In the genomic region with DNA sequence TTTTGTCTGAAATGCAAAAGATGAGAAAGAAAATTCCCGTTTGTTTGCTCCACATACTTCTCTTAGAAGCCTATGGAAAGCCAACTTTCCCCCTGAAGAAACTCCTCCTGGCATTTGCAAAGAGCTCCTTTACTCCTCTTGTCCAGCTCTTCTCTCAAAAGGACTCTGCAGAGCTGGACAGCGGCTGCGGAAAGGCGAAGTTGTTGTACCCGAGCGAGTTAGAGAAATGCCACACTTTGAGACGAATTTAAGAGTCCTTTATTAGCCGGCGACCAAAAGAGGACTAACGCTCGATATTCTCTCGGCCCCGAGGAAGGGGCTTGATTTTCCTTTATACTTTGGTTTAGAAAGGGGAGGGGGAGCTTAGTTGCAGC, we compare ENCODE assay signal across 3 cellular contexts.
A peak's percentile ranks its signal among the peaks of the same experiment; 100 is the strongest.
TF ChIP-seq lines count a peak whose summit lies in the region.

No MANE protein-coding gene starts in this region.

TF ChIP-seq in SK-N-SH, 30 proteins besides CTCF, POLR2A, EP300 and RAD21:
- TF ChIP-seq EZH2phosphoT487 (IDR thresholded peaks at IDR 0.05; ENCODE audit: borderline replicate concordance, low read depth) (no peak), REST (IDR thresholded peaks at IDR 0.05; ENCODE audit: low read depth, low read length) (peak; percentile 82)

TF ChIP-seq in SK-N-SH treated with all-trans-retinoic acid at 6 μM for 48 hours, 23 proteins besides CTCF, POLR2A, EP300 and RAD21 (continued from another document):
- TF ChIP-seq SNAI2 (CRISPR knock-in tag; IDR thresholded peaks at IDR 0.05) = no peak
- TF ChIP-seq ZFP3 (CRISPR knock-in tag; IDR thresholded peaks at IDR 0.05) = no peak
- TF ChIP-seq CSDC2 (CRISPR knock-in tag; IDR thresholded peaks at IDR 0.05) = no peak
- TF ChIP-seq PPARA (CRISPR knock-in tag; IDR thresholded peaks at IDR 0.05; ENCODE audit: borderline replicate concordance) = no peak
- no peak for TF ChIP-seq ZNF70 (CRISPR knock-in tag; IDR thresholded peaks at IDR 0.05)
- no peak for TF ChIP-seq ISL1 (CRISPR knock-in tag; IDR thresholded peaks at IDR 0.05)
- no peak for TF ChIP-seq RARB (CRISPR knock-in tag; IDR thresholded peaks at IDR 0.05)
- TF ChIP-seq PATZ1 (CRISPR knock-in tag; IDR thresholded peaks at IDR 0.05; ENCODE audit: borderline replicate concordance) = no peak
- TF ChIP-seq TSHZ2 (CRISPR knock-in tag; IDR thresholded peaks at IDR 0.05) = no peak
TF ChIP-seq in SK-N-SH treated with all-trans-retinoic acid at 6 μM for 48 hours: peak in this region for 0.

TF ChIP-seq in Ishikawa, 13 proteins besides CTCF, POLR2A, EP300 and RAD21:
- TF ChIP-seq REST (IDR thresholded peaks at IDR 0.05; ENCODE audit: low read depth) = peak; percentile 55
- no peak for TF ChIP-seq CEBPB (IDR thresholded peaks at IDR 0.05)
- no peak for TF ChIP-seq YY1 (IDR thresholded peaks at IDR 0.05; ENCODE audit: low read depth)
- no peak for TF ChIP-seq NFIC (IDR thresholded peaks at IDR 0.05)
- no peak for TF ChIP-seq EGR1 (IDR thresholded peaks at IDR 0.05)
